In genomic region chrX:110858565-110858964, GRCh38 we compare ENCODE assay signal across 21 cellular contexts.
"Had no signal": no experiment of that assay in that cellular context is flagged by ENCODE, and none has a peak within 500 bp of the region (broad histone marks: within the 10 kb centered on the region; RNA-seq: fewer than 3 reads in every experiment).

No MANE protein-coding gene starts in this region.

- DNase-seq: IMR-90, Karpas-422, KG1, MG63, NCI-H1092, NCI-H1105 treated with DMSO at 0.1 percent for 48 hours, NCI-H1417 treated with DMSO at 0.1 percent for 48 hours, NCI-H146, NCI-H1694 treated with DMSO at 0.1 percent for 48 hours, NCI-H1930, NCI-H2081, NCI-H2107, NCI-H2227 treated with DMSO at 0.1 percent for 48 hours, NCI-H526 treated with DMSO at 0.1 percent for 48 hours, NCI-H748 treated with DMSO at 0.1 percent for 48 hours, PC-3, SHP77, SK-N-SH had no signal

- H3K27me3 ChIP-seq: MG63 had no signal

- H3K4me3 ChIP-seq: MG63 had no signal

- H3K36me3 ChIP-seq: MG63 had no signal

- H3K27ac ChIP-seq: RWPE1 had no signal

- H3K9ac ChIP-seq: SK-N-SH had no signal

- FAIRE-seq: HepG2 had no signal

- H3K9me3 ChIP-seq: MG63, SK-N-SH had no signal

- ATAC-seq: HepG2, Panc1, PC-3 had no signal
